In the genomic region with DNA sequence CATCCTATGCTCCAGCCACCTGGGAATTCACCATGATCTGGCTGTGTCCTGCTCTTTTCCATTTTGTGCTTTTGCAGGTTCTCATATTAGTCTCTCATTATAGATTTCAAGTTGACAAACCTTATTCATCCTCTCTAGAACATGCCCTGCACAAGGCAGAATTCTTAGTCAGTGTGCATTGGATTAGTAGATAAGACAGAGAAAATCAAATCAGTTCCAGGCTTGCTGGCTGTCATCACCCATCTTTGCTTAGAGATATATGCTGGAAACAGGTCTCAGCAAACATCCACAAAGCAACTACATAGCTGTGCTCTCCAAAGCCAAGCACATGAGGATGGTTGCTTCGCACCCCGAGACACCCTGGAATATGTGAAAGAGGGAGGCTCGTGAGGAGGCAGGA, we compare ENCODE assay signal across 1 cellular context.
TF ChIP-seq lines count a peak whose summit lies in the region.

No MANE protein-coding gene starts in this region.

TF ChIP-seq in SK-N-SH, 30 proteins besides CTCF, POLR2A, EP300 and RAD21 (continued from another document):
- peak; percentile 76 for TF ChIP-seq GATA2 (CRISPR knock-in tag; IDR thresholded peaks at IDR 0.05)
- no peak for TF ChIP-seq MXI1 (IDR thresholded peaks at IDR 0.05; ENCODE audit: low read depth, low read length)
- peak; percentile 75; the same call in 1 of the 2 replicates for TF ChIP-seq RCOR1 (IDR thresholded peaks at IDR 0.05; ENCODE audit: low read length)
- TF ChIP-seq TEAD4 (IDR thresholded peaks at IDR 0.05; ENCODE audit: borderline replicate concordance, insufficient read depth), result no peak
- no peak for TF ChIP-seq FOSL2 (IDR thresholded peaks at IDR 0.05; ENCODE audit: borderline replicate concordance, low read depth)
- peak; percentile 57 for TF ChIP-seq TCF12 (IDR thresholded peaks at IDR 0.05)
- no peak for TF ChIP-seq YY1 (IDR thresholded peaks at IDR 0.05; ENCODE audit: low read depth)
- TF ChIP-seq MAX (IDR thresholded peaks at IDR 0.05; ENCODE audit: low read depth), result no peak
- TF ChIP-seq IRF3 (IDR thresholded peaks at IDR 0.05; ENCODE audit: low read depth, low read length), result no peak
- TF ChIP-seq MEF2A (IDR thresholded peaks at IDR 0.05; ENCODE audit: borderline replicate concordance, low read depth), result no peak
- TF ChIP-seq FOXM1 (IDR thresholded peaks at IDR 0.05; ENCODE audit: low read depth), result no peak
- no peak for TF ChIP-seq RFX5 (IDR thresholded peaks at IDR 0.05; ENCODE audit: low read length)
- TF ChIP-seq FOXJ3 (CRISPR knock-in tag; IDR thresholded peaks at IDR 0.05), result no peak
- no peak for TF ChIP-seq EZH2phosphoT487 (IDR thresholded peaks at IDR 0.05; ENCODE audit: borderline replicate concordance, low read depth)
- no peak for TF ChIP-seq TAF1 (IDR thresholded peaks at IDR 0.05; ENCODE audit: borderline replicate concordance, low read depth, low read length)
- TF ChIP-seq JUND (IDR thresholded peaks at IDR 0.05), result peak; percentile 24; the same call in 1 of the 2 replicates
- TF ChIP-seq SMC3 (IDR thresholded peaks at IDR 0.05; ENCODE audit: low read depth, low read length), result no peak
- TF ChIP-seq, protein P1, sequence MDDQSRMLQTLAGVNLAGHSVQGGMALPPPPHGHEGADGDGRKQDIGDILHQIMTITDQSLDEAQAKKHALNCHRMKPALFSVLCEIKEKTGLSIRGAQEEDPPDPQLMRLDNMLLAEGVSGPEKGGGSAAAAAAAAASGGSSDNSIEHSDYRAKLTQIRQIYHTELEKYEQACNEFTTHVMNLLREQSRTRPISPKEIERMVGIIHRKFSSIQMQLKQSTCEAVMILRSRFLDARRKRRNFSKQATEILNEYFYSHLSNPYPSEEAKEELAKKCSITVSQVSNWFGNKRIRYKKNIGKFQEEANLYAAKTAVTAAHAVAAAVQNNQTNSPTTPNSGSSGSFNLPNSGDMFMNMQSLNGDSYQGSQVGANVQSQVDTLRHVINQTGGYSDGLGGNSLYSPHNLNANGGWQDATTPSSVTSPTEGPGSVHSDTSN (IDR thresholded peaks at IDR 0.05), result peak; percentile 56
- no peak for TF ChIP-seq NRF1 (IDR thresholded peaks at IDR 0.05; ENCODE audit: low read depth, low read length)
- TF ChIP-seq, protein P2, sequence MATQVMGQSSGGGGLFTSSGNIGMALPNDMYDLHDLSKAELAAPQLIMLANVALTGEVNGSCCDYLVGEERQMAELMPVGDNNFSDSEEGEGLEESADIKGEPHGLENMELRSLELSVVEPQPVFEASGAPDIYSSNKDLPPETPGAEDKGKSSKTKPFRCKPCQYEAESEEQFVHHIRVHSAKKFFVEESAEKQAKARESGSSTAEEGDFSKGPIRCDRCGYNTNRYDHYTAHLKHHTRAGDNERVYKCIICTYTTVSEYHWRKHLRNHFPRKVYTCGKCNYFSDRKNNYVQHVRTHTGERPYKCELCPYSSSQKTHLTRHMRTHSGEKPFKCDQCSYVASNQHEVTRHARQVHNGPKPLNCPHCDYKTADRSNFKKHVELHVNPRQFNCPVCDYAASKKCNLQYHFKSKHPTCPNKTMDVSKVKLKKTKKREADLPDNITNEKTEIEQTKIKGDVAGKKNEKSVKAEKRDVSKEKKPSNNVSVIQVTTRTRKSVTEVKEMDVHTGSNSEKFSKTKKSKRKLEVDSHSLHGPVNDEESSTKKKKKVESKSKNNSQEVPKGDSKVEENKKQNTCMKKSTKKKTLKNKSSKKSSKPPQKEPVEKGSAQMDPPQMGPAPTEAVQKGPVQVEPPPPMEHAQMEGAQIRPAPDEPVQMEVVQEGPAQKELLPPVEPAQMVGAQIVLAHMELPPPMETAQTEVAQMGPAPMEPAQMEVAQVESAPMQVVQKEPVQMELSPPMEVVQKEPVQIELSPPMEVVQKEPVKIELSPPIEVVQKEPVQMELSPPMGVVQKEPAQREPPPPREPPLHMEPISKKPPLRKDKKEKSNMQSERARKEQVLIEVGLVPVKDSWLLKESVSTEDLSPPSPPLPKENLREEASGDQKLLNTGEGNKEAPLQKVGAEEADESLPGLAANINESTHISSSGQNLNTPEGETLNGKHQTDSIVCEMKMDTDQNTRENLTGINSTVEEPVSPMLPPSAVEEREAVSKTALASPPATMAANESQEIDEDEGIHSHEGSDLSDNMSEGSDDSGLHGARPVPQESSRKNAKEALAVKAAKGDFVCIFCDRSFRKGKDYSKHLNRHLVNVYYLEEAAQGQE (IDR thresholded peaks at IDR 0.05; ENCODE audit: low read depth, low read length), result no peak
- no peak for TF ChIP-seq USF2 (IDR thresholded peaks at IDR 0.05; ENCODE audit: borderline replicate concordance, low read depth, low read length)
